1 cellular context compared by ENCODE assay signal in the genomic region with DNA sequence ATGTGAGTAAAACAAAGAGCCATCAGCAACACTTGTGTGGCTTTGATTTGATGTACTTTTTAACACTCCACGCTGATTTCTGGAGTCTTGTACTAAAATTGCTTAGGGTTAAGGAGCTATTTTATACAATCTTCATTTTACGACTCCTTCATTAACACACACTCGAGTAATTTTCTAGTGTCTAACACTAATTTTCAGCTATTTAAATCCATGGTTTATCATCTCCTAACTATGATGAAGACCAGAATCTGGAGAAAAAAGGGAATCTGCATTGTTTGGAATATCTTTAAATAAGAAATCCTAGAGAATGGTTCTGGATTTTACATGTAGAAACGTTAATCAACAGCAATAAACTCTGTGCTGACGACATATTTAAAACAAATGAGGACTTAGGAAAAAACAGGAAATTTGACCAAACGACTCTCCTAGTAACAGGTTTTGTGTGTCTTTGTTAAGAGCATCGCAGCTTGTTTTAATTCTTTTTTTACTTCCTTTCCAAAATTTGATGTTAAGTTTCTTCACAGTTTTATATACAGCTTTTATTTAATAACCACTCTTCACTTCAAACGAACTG.
TF ChIP-seq lines count a peak whose summit lies in the region.

No MANE protein-coding gene starts in this region.

TF ChIP-seq in SK-N-SH, 30 proteins besides CTCF, POLR2A, EP300 and RAD21 (continued from another document):
- TF ChIP-seq EZH2phosphoT487 (IDR thresholded peaks at IDR 0.05; ENCODE audit: borderline replicate concordance, low read depth) (no peak), PBX3 (IDR thresholded peaks at IDR 0.05) (no peak), RXRA (IDR thresholded peaks at IDR 0.05; ENCODE audit: borderline replicate concordance, low read depth) (no peak), RCOR1 (IDR thresholded peaks at IDR 0.05; ENCODE audit: low read length) (no peak), TCF12 (IDR thresholded peaks at IDR 0.05) (no peak), YY1 (IDR thresholded peaks at IDR 0.05; ENCODE audit: low read depth) (no peak), FOXM1 (IDR thresholded peaks at IDR 0.05; ENCODE audit: low read depth) (no peak), REST (IDR thresholded peaks at IDR 0.05; ENCODE audit: low read depth, low read length) (no peak), NRF1 (IDR thresholded peaks at IDR 0.05; ENCODE audit: low read depth, low read length) (no peak)
- TF ChIP-seq, protein P1, sequence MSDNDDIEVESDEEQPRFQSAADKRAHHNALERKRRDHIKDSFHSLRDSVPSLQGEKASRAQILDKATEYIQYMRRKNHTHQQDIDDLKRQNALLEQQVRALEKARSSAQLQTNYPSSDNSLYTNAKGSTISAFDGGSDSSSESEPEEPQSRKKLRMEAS (IDR thresholded peaks at IDR 0.05; ENCODE audit: low read depth) = no peak
- TF ChIP-seq, protein P2, sequence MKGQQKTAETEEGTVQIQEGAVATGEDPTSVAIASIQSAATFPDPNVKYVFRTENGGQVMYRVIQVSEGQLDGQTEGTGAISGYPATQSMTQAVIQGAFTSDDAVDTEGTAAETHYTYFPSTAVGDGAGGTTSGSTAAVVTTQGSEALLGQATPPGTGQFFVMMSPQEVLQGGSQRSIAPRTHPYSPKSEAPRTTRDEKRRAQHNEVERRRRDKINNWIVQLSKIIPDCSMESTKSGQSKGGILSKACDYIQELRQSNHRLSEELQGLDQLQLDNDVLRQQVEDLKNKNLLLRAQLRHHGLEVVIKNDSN (IDR thresholded peaks at IDR 0.05; ENCODE audit: borderline replicate concordance, low read depth) = no peak
- TF ChIP-seq, protein P3, sequence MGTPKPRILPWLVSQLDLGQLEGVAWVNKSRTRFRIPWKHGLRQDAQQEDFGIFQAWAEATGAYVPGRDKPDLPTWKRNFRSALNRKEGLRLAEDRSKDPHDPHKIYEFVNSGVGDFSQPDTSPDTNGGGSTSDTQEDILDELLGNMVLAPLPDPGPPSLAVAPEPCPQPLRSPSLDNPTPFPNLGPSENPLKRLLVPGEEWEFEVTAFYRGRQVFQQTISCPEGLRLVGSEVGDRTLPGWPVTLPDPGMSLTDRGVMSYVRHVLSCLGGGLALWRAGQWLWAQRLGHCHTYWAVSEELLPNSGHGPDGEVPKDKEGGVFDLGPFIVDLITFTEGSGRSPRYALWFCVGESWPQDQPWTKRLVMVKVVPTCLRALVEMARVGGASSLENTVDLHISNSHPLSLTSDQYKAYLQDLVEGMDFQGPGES (IDR thresholded peaks at IDR 0.05; ENCODE audit: low read depth, low read length) = no peak
